In the genomic region with DNA sequence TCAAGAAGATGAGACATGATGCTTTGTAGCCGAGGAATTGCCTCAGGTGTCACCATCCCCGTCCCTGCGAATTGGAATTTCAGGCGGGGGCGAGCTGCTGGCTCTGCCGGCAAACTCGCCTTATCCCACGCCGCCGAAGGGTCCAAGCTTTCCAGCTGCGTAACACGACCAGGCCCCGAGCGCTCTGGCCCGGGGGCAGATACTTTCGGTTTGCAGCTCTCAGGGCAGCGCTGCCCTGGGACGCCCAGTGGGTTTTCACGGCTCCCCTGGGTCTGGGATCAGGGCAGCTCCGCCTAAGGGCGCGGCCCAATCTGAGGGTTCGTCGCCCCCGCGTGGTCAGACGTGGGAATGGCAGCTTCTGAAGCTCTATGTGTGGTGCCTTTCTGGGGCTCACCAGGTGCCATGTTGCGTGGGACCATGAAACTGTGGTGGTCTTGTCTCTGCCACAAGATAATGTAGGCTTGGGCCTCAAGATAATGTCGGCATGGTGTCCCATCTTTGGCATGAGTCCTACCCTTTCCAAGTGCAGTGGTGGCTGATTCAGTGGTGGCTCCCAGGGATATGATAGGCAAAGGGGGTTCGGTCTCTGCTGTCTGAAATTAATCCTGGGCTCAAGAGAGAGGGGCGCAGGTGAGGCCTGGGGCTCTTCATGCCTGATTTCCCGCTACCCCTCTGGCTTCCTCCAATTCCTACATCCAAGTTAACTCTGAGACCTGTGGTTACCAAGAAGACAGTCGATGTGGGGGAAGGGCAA, we compare ENCODE assay signal across 1 cellular context.
TF ChIP-seq lines count a peak whose summit lies in the region.

No MANE protein-coding gene starts in this region.

TF ChIP-seq in H1, 55 proteins besides CTCF, POLR2A, EP300 and RAD21:
- TF ChIP-seq RBBP5 (IDR thresholded peaks at IDR 0.05; ENCODE audit: borderline replicate concordance, low read depth, low read length) (peak; percentile 62; the same call in 1 of the 2 replicates), YY1 (IDR thresholded peaks at IDR 0.05; ENCODE audit: low read depth, low read length) (peak; percentile 76), PHF8 (conservative IDR thresholded peaks at IDR 0.05; ENCODE audit: low read depth, low read length) (no peak), SUZ12 (IDR thresholded peaks at IDR 0.05; ENCODE audit: low read length) (no peak), SIX5 (IDR thresholded peaks at IDR 0.05; ENCODE audit: low read depth, low read length) (no peak), GTF2F1 (IDR thresholded peaks at IDR 0.05; ENCODE audit: borderline replicate concordance, low read depth, low read length) (no peak), ASH2L (IDR thresholded peaks at IDR 0.05; ENCODE audit: low read length) (peak; percentile 76), KDM4A (IDR thresholded peaks at IDR 0.05; ENCODE audit: low read depth, low read length, severe bottlenecking) (peak; percentile 54), HDAC2 (IDR thresholded peaks at IDR 0.05; ENCODE audit: borderline replicate concordance in 1 of 2, low read depth in 2 of 2, low read length in 2 of 2) (peak in 1 of 2 experiments; percentile 64; a peak in 1 of 4 replicates)
- TF ChIP-seq, protein P1, sequence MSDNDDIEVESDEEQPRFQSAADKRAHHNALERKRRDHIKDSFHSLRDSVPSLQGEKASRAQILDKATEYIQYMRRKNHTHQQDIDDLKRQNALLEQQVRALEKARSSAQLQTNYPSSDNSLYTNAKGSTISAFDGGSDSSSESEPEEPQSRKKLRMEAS (IDR thresholded peaks at IDR 0.05), result peak; percentile 25; the same call in 1 of the 2 replicates
